ENCODE assay signal across 1 cellular context in the genomic region with DNA sequence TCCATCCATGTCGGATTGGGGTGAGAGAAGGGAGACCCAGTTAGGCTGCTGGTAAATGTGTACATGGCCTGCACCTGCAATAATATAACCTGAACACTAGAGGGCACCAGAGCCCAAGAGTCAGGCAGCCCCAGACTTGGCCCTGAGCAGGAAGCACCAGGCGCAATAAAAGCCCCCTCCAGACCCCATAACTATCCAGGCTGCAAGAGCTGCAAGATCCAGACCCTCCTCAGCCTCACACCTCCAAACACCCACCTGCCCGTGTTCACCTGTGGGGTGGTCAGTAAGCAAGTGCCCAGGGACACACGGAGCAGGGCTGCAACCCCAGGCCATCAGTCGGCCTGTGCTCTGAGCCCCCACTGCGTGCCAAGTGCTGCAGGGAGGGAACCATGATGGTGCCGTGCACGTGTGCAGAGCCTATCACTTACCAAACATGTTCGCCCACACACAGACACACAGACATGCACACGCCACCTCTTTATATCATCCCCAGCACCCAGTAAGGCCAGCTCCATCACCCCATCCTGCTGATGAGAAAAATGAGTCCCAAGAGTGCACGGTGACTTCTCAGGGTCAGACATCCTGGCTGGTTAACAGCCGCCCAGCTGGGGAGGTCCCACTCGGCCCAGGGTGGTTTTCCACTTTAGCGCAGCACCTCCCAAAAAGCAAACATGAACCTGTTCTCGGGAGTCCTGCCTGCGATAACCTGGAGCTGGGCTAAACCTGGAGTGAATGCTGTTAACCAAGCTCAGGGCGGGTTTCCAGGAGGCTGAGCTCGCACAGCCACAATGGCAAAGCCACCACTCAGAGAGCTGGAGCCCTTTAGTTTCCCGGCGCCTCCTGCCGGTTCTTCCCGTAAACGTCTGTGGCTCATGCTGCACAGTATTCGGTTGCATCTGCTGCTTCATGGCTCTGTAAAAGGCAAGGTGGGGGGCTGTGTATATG.
TF ChIP-seq lines count a peak whose summit lies in the region.

No MANE protein-coding gene starts in this region.

TF ChIP-seq in SK-N-SH treated with all-trans-retinoic acid at 6 μM for 48 hours, 23 proteins besides CTCF, POLR2A, EP300 and RAD21 (continued from another document):
- TF ChIP-seq ZNF70 (CRISPR knock-in tag; IDR thresholded peaks at IDR 0.05) (no peak), ZNF565 (CRISPR knock-in tag; conservative IDR thresholded peaks at IDR 0.05; ENCODE audit: low read depth) (no peak)
